Comparison of ENCODE assay signal across 7 cellular contexts in the genomic region with DNA sequence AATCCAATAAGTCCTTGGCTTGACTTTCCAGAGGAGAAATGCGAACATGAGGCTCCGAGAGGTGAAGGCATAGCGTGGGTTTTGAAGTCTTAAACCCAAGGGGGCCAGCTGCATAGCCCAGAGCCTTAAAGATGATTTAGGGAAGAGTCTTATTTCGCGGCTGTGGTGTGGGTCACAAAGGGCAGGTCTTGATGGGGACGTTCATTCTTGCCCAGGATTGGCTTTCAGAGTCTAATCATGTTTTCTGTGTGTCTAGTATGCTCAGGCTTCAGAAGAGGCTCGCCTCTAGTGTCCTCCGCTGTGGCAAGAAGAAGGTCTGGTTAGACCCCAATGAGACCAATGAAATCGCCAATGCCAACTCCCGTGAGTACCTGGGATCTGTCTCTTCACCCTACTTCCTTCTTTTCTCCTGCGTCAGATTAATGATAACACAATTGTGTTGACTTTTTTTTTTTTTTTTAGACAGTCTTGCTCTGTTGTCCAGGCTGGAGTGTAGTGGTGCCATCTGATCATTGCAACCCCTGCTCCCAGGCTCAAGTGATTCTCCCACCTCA. TPM values are rescaled to one million over a fixed set of nuclear protein-coding genes. Genes with fewer than 3 reads are reported as not detected.
DNase-seq lines count a peak whose midpoint lies in the region; ATAC-seq and TF ChIP-seq lines count a peak whose summit lies in the region.

No MANE protein-coding gene starts in this region.

- no CpG with 5 or more reads among the region's 11 CpGs for WGBS in iPS DF 6.9 (ENCODE audit: insufficient coverage, insufficient read length)

- H3K27me3 Mint-ChIP-seq in WTC11 (ENCODE audit: low read depth), result no peaks in the 10 kb centered on the region; the same call in 1 of the 2 replicates
- H3K27me3 Mint-ChIP-seq in stimulated activated naive B cell treated with anti-CD40 and anti-IgM and Interleukin-4, amounts not matched to agents 10 μg/mL and 1 μg/mL and 100 μg/mL, for 72 hours, result no peaks in the 10 kb centered on the region

- peaks cover 36% of the 10 kb centered on the region for H3K4me1 Mint-ChIP-seq in WTC11
- H3K4me1 Mint-ChIP-seq in stimulated activated naive B cell treated with anti-CD40 and anti-IgM and Interleukin-4, amounts not matched to agents 10 μg/mL and 1 μg/mL and 100 μg/mL, for 72 hours, result peaks cover 38 to 64% of the 10 kb centered on the region in 2 donors

- DNase-seq in HT-29 (ENCODE audit: low spot score) (peak; percentile 12), WTC11 (ENCODE audit: low spot score) (no peak), iPS DF 6.9 (ENCODE audit: low read depth, low spot score) (no peak), NCI-H748 treated with DMSO at 0.1 percent for 48 hours (lab: John Stamatoyannopoulos, UW) (no peak), GM13977 (ENCODE audit: low spot score) (no peak), NCI-H1694 treated with DMSO at 0.1 percent for 48 hours (lab: John Stamatoyannopoulos, UW) (no peak)
- DNase-seq in stimulated activated naive B cell treated with anti-CD40 and anti-IgM and Interleukin-4, amounts not matched to agents 10 μg/mL and 1 μg/mL and 100 μg/mL, for 72 hours, result no peak

- peaks cover 50% of the 10 kb centered on the region for H3K36me3 Mint-ChIP-seq in WTC11
- H3K36me3 Mint-ChIP-seq in stimulated activated naive B cell treated with anti-CD40 and anti-IgM and Interleukin-4, amounts not matched to agents 10 μg/mL and 1 μg/mL and 100 μg/mL, for 72 hours, result peaks cover 37 to 54% of the 10 kb centered on the region in 2 donors

- H3K9me3 ChIP-seq in iPS DF 6.9 (ENCODE audit: control insufficient read depth, insufficient read depth, low read length), result no peaks in the 10 kb centered on the region

- in situ Hi-C loops in GM13977 (cut with MboI; ENCODE audit: low pct_unique_long_range_greater_than_20kb, low sequenced_read_pairs, unreplicated experiment), result no loop called here

- no peaks in the 10 kb centered on the region for H3K9me3 Mint-ChIP-seq in WTC11
- no peaks in the 10 kb centered on the region for H3K9me3 Mint-ChIP-seq in stimulated activated naive B cell treated with anti-CD40 and anti-IgM and Interleukin-4, amounts not matched to agents 10 μg/mL and 1 μg/mL and 100 μg/mL, for 72 hours

- H3K27ac ChIP-seq in iPS DF 6.9 (ENCODE audit: low read length), result no peak overlapping the region

- peaks cover 35% of the 10 kb centered on the region for H3K36me3 ChIP-seq in iPS DF 6.9 (ENCODE audit: control insufficient read depth, insufficient read depth, low read length)

- peak overlapping the region; percentile 98 for H3K4me3 Mint-ChIP-seq in WTC11
- H3K4me3 Mint-ChIP-seq in stimulated activated naive B cell treated with anti-CD40 and anti-IgM and Interleukin-4, amounts not matched to agents 10 μg/mL and 1 μg/mL and 100 μg/mL, for 72 hours, result peak overlapping the region; percentile 89 to 97

- POLR2A ChIA-PET in WTC11 (lab: Charles Lee), result no interaction called here

- no peaks in the 10 kb centered on the region for H3K27me3 ChIP-seq in iPS DF 6.9 (ENCODE audit: control insufficient read depth, insufficient read depth, low read length)

- peak overlapping the region; percentile 95; the same call in 1 of the 2 replicates for H3K4me3 ChIP-seq in iPS DF 6.9 (ENCODE audit: low read length)

- H3K4me1 ChIP-seq in iPS DF 6.9 (ENCODE audit: control insufficient read depth, insufficient read depth, low read length), result peaks cover 2% of the 10 kb centered on the region; the same call in 1 of the 2 replicates

- CTCF ChIA-PET in WTC11 (lab: Charles Lee), result interaction anchor here (1.6 to 15.9 kb wide), 3 partner anchors 31 to 41 kb away, joined by 3 to 626 read pairs (median 19); no protein-coding TSS in a partner anchor

- TF ChIP-seq CTCF in WTC11 (IDR thresholded peaks at IDR 0.05) (no peak), GM13977 (IDR thresholded peaks at IDR 0.05; ENCODE audit: extremely low read depth, insufficient read depth, missing control alignments) (no peak)

- no peak for ATAC-seq in WTC11
- no peak for ATAC-seq in stimulated activated naive B cell treated with anti-CD40 and anti-IgM and Interleukin-4, amounts not matched to agents 10 μg/mL and 1 μg/mL and 100 μg/mL, for 72 hours (replicated peaks)

- peak overlapping the region; percentile 100 for H3K27ac Mint-ChIP-seq in WTC11
- peak overlapping the region; percentile 100 for H3K27ac Mint-ChIP-seq in stimulated activated naive B cell treated with anti-CD40 and anti-IgM and Interleukin-4, amounts not matched to agents 10 μg/mL and 1 μg/mL and 100 μg/mL, for 72 hours

TF ChIP-seq in WTC11, 78 proteins besides CTCF, POLR2A, EP300 and RAD21:
- TF ChIP-seq FOXK1 (CRISPR knock-in tag; IDR thresholded peaks at IDR 0.05) (no peak), MXD4 (CRISPR knock-in tag; IDR thresholded peaks at IDR 0.05; ENCODE audit: borderline replicate concordance) (no peak)
- TF ChIP-seq, protein P1, sequence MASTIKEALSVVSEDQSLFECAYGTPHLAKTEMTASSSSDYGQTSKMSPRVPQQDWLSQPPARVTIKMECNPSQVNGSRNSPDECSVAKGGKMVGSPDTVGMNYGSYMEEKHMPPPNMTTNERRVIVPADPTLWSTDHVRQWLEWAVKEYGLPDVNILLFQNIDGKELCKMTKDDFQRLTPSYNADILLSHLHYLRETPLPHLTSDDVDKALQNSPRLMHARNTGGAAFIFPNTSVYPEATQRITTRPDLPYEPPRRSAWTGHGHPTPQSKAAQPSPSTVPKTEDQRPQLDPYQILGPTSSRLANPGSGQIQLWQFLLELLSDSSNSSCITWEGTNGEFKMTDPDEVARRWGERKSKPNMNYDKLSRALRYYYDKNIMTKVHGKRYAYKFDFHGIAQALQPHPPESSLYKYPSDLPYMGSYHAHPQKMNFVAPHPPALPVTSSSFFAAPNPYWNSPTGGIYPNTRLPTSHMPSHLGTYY (CRISPR knock-in tag; IDR thresholded peaks at IDR 0.05), result 0 out of 2 replicates have a peak, but pooled peaks have one; percentile 8
TF ChIP-seq in WTC11: peak in this region for 1.

RNA-seq across cellular contexts. Expression of a gene that starts 1.0 kb away (rescaled TPM):
- total RNA-seq in HT-29 (2014; rRNA removed; shearing (Covaris generic)), result 2,436 and 2,711 TPM in 2 replicates
- 1,970 to 2,019 TPM (median 2,012 TPM) in 3 replicates for total RNA-seq in WTC11 (2021)

RNA-seq across cellular contexts. Expression of a gene that starts 3.6 kb away (rescaled TPM):
- total RNA-seq in HT-29 (2014; rRNA removed; shearing (Covaris generic)), result 3.5 and 6.5 TPM in 2 replicates
- total RNA-seq in WTC11 (2021), result 11.2 to 17.0 TPM (median 11.9 TPM) in 3 replicates

RNA-seq across cellular contexts. Expression of a gene that starts 24.7 kb away (rescaled TPM):
- 0.28 TPM in 1 of 2 replicates, not detected in the other for total RNA-seq in HT-29 (2014; rRNA removed; shearing (Covaris generic))
- total RNA-seq in WTC11 (2021), result 3.9 to 4.2 TPM (median 4.0 TPM) in 3 replicates

RNA-seq across cellular contexts. Expression of a gene that starts 35.1 kb away (rescaled TPM):
- not detected in 2 replicates for total RNA-seq in HT-29 (2014; rRNA removed; shearing (Covaris generic))
- not detected in 3 replicates for total RNA-seq in WTC11 (2021)

RNA-seq across cellular contexts. Expression of a gene that starts 49.6 kb away (rescaled TPM):
- total RNA-seq in HT-29 (2014; rRNA removed; shearing (Covaris generic)), result not detected in 2 replicates
- total RNA-seq in WTC11 (2021), result 4.1 to 5.4 TPM (median 4.1 TPM) in 3 replicates
